Comparison of ENCODE assay signal across 1 cellular context in the genomic region with DNA sequence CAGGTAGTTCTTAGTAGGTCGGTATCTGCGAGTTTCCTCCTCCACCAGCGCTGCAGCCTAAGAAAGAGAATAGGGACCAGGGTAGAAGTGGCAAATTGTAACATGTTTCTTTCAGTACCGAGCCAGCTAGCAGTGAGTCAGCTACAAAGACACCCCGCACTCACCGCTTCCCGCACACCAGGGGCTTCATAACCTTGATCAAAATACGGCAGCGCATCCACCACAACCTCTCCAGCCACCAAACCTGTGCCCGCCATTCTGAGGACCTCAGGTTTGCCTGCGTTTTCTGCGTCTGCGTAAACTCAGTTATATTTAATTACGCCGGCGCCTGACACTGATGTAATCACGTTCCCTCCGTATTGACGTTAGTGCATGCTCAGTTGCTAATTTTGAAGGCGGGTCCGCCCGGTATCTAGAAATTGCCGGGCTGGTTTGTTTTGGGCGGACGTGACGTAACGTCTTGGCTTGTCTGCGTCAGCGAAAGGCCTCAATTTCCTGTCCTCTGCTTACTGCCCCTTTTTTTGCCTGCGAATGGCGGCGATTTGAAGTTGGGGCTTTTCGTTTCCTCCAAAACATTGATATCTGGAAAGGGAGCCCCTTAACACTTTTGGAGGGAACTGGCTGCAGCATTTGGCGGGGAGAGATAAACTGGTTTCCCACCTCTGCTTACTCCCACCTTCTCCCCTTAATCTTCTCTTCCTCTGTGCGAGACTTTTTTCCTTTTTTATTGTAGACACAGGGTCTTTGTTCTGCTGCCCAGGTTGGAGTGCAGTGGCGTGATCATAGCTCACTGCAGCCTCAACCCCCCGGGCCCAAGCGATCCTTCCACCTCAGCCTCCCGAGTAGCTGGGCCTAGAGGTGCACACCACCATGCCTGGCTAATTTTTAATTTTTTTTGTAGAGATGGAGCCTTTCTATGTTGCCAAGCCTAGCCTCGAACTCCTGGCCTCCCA.
TF ChIP-seq lines count a peak whose summit lies in the region.

A gene (minus strand): TSS at position 281 of the 953 bp plus-strand sequence. CDS start 24 bp downstream, at position 257.

TF ChIP-seq in HepG2, 621 proteins besides CTCF, POLR2A, EP300 and RAD21 (continued from another document and continues in another):
- TF ChIP-seq, protein P1, sequence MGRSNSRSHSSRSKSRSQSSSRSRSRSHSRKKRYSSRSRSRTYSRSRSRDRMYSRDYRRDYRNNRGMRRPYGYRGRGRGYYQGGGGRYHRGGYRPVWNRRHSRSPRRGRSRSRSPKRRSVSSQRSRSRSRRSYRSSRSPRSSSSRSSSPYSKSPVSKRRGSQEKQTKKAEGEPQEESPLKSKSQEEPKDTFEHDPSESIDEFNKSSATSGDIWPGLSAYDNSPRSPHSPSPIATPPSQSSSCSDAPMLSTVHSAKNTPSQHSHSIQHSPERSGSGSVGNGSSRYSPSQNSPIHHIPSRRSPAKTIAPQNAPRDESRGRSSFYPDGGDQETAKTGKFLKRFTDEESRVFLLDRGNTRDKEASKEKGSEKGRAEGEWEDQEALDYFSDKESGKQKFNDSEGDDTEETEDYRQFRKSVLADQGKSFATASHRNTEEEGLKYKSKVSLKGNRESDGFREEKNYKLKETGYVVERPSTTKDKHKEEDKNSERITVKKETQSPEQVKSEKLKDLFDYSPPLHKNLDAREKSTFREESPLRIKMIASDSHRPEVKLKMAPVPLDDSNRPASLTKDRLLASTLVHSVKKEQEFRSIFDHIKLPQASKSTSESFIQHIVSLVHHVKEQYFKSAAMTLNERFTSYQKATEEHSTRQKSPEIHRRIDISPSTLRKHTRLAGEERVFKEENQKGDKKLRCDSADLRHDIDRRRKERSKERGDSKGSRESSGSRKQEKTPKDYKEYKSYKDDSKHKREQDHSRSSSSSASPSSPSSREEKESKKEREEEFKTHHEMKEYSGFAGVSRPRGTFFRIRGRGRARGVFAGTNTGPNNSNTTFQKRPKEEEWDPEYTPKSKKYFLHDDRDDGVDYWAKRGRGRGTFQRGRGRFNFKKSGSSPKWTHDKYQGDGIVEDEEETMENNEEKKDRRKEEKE (IDR thresholded peaks at IDR 0.05), result no peak
- no peak for TF ChIP-seq SRY (CRISPR knock-in tag; IDR thresholded peaks at IDR 0.05)
- TF ChIP-seq GATAD1 (CRISPR knock-in tag; IDR thresholded peaks at IDR 0.05), result peak; percentile 92
- TF ChIP-seq MED8 (CRISPR knock-in tag; IDR thresholded peaks at IDR 0.05; ENCODE audit: insufficient replicate concordance), result no peak
- TF ChIP-seq SAP130 (CRISPR knock-in tag; IDR thresholded peaks at IDR 0.05; ENCODE audit: low read depth), result peak; percentile 84
- TF ChIP-seq, protein P2, sequence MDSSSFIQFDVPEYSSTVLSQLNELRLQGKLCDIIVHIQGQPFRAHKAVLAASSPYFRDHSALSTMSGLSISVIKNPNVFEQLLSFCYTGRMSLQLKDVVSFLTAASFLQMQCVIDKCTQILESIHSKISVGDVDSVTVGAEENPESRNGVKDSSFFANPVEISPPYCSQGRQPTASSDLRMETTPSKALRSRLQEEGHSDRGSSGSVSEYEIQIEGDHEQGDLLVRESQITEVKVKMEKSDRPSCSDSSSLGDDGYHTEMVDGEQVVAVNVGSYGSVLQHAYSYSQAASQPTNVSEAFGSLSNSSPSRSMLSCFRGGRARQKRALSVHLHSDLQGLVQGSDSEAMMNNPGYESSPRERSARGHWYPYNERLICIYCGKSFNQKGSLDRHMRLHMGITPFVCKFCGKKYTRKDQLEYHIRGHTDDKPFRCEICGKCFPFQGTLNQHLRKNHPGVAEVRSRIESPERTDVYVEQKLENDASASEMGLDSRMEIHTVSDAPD (CRISPR knock-in tag; IDR thresholded peaks at IDR 0.05), result no peak
- TF ChIP-seq, protein P3, sequence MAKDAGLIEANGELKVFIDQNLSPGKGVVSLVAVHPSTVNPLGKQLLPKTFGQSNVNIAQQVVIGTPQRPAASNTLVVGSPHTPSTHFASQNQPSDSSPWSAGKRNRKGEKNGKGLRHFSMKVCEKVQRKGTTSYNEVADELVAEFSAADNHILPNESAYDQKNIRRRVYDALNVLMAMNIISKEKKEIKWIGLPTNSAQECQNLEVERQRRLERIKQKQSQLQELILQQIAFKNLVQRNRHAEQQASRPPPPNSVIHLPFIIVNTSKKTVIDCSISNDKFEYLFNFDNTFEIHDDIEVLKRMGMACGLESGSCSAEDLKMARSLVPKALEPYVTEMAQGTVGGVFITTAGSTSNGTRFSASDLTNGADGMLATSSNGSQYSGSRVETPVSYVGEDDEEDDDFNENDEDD (CRISPR knock-in tag; IDR thresholded peaks at IDR 0.05; ENCODE audit: borderline replicate concordance), result peak; percentile 57; the same call in 1 of the 2 replicates
- TF ChIP-seq KLF11 (CRISPR knock-in tag; IDR thresholded peaks at IDR 0.05), result no peak
- no peak for TF ChIP-seq SP5 (CRISPR knock-in tag; IDR thresholded peaks at IDR 0.05; ENCODE audit: borderline replicate concordance, low read depth)
- TF ChIP-seq NFE2L2 (IDR thresholded peaks at IDR 0.05; ENCODE audit: low read length), result no peak
- TF ChIP-seq MBD4 (IDR thresholded peaks at IDR 0.05; ENCODE audit: borderline replicate concordance, low read length), result no peak
- TF ChIP-seq ZSCAN9 (CRISPR knock-in tag; IDR thresholded peaks at IDR 0.05; ENCODE audit: borderline replicate concordance), result no peak
- TF ChIP-seq NFYB (CRISPR knock-in tag; IDR thresholded peaks at IDR 0.05), result no peak; the same call in 1 of the 2 replicates
- TF ChIP-seq ZFP36L1 (CRISPR knock-in tag; IDR thresholded peaks at IDR 0.05), result peak; percentile 45; the same call in 1 of the 2 replicates
- TF ChIP-seq PHF5A (CRISPR knock-in tag; IDR thresholded peaks at IDR 0.05; ENCODE audit: low read depth, unreplicated experiment), result no peak
- TF ChIP-seq HOXA7 (CRISPR knock-in tag; IDR thresholded peaks at IDR 0.05), result no peak
- TF ChIP-seq SKI (IDR thresholded peaks at IDR 0.05; ENCODE audit: partially characterized antibody), result no peak
- no peak for TF ChIP-seq RFXAP (CRISPR knock-in tag; IDR thresholded peaks at IDR 0.05; ENCODE audit: borderline replicate concordance)
- TF ChIP-seq KLF13 (CRISPR knock-in tag; IDR thresholded peaks at IDR 0.05), result no peak
- TF ChIP-seq, protein P4, sequence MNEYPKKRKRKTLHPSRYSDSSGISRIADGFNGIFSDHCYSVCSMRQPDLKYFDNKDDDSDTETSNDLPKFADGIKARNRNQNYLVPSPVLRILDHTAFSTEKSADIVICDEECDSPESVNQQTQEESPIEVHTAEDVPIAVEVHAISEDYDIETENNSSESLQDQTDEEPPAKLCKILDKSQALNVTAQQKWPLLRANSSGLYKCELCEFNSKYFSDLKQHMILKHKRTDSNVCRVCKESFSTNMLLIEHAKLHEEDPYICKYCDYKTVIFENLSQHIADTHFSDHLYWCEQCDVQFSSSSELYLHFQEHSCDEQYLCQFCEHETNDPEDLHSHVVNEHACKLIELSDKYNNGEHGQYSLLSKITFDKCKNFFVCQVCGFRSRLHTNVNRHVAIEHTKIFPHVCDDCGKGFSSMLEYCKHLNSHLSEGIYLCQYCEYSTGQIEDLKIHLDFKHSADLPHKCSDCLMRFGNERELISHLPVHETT (CRISPR knock-in tag; conservative IDR thresholded peaks at IDR 0.05), result no peak; the same call in 1 of the 2 replicates
- TF ChIP-seq NFYC (CRISPR knock-in tag; IDR thresholded peaks at IDR 0.05), result peak; percentile 15; the same call in 1 of the 2 replicates
- no peak for TF ChIP-seq MAZ (IDR thresholded peaks at IDR 0.05; ENCODE audit: borderline replicate concordance, low read depth, low read length)
- no peak for TF ChIP-seq MAZ (CRISPR knock-in tag; IDR thresholded peaks at IDR 0.05; ENCODE audit: low read depth)
- no peak; the same call in 1 of the 2 replicates for TF ChIP-seq ZNF460 (CRISPR knock-in tag; IDR thresholded peaks at IDR 0.05; ENCODE audit: borderline replicate concordance)
- no peak for TF ChIP-seq ZNF552 (CRISPR knock-in tag; IDR thresholded peaks at IDR 0.05; ENCODE audit: borderline replicate concordance)
- TF ChIP-seq ZSCAN22 (CRISPR knock-in tag; IDR thresholded peaks at IDR 0.05), result no peak
- TF ChIP-seq HDAC2 (CRISPR knock-in tag; IDR thresholded peaks at IDR 0.05), result peak; percentile 36; the same call in 1 of the 2 replicates
- TF ChIP-seq NFRKB (IDR thresholded peaks at IDR 0.05), result no peak
- TF ChIP-seq, protein P5, sequence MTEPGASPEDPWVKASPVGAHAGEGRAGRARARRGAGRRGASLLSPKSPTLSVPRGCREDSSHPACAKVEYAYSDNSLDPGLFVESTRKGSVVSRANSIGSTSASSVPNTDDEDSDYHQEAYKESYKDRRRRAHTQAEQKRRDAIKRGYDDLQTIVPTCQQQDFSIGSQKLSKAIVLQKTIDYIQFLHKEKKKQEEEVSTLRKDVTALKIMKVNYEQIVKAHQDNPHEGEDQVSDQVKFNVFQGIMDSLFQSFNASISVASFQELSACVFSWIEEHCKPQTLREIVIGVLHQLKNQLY (CRISPR knock-in tag; IDR thresholded peaks at IDR 0.05), result no peak
- no peak for TF ChIP-seq SIX4 (CRISPR knock-in tag; IDR thresholded peaks at IDR 0.05)
- TF ChIP-seq ZNF24 (IDR thresholded peaks at IDR 0.05), result no peak
- TF ChIP-seq ZNF713 (CRISPR knock-in tag; IDR thresholded peaks at IDR 0.05), result no peak
- peak; percentile 41 for TF ChIP-seq FOSL2 (CRISPR knock-in tag; IDR thresholded peaks at IDR 0.05)
- no peak for TF ChIP-seq ZMYM3 (CRISPR knock-in tag; IDR thresholded peaks at IDR 0.05)
- no peak for TF ChIP-seq ZNF615 (CRISPR knock-in tag; IDR thresholded peaks at IDR 0.05; ENCODE audit: borderline replicate concordance)
- peak; percentile 41; the same call in 1 of the 2 replicates for TF ChIP-seq RXRB (CRISPR knock-in tag; IDR thresholded peaks at IDR 0.05; ENCODE audit: borderline replicate concordance)
- TF ChIP-seq LCORL (IDR thresholded peaks at IDR 0.05), result peak; percentile 31; the same call in 1 of the 2 replicates
- TF ChIP-seq LCORL (CRISPR knock-in tag; IDR thresholded peaks at IDR 0.05), result no peak
- TF ChIP-seq GTF2F1 (IDR thresholded peaks at IDR 0.05; ENCODE audit: low read length), result no peak
- TF ChIP-seq BCL6 (CRISPR knock-in tag; IDR thresholded peaks at IDR 0.05), result no peak
- no peak for TF ChIP-seq SNRNP70 (IDR thresholded peaks at IDR 0.05; ENCODE audit: low read depth, low read length)
- TF ChIP-seq, protein P6, sequence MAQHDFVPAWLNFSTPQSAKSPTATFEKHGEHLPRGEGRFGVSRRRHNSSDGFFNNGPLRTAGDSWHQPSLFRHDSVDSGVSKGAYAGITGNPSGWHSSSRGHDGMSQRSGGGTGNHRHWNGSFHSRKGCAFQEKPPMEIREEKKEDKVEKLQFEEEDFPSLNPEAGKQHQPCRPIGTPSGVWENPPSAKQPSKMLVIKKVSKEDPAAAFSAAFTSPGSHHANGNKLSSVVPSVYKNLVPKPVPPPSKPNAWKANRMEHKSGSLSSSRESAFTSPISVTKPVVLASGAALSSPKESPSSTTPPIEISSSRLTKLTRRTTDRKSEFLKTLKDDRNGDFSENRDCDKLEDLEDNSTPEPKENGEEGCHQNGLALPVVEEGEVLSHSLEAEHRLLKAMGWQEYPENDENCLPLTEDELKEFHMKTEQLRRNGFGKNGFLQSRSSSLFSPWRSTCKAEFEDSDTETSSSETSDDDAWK (CRISPR knock-in tag; IDR thresholded peaks at IDR 0.05), result no peak
- no peak for TF ChIP-seq KDM6A (CRISPR knock-in tag; IDR thresholded peaks at IDR 0.05; ENCODE audit: low read depth)
- TF ChIP-seq, protein P7, sequence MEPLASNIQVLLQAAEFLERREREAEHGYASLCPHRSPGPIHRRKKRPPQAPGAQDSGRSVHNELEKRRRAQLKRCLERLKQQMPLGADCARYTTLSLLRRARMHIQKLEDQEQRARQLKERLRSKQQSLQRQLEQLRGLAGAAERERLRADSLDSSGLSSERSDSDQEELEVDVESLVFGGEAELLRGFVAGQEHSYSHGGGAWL (CRISPR knock-in tag; IDR thresholded peaks at IDR 0.05), result no peak
- no peak for TF ChIP-seq BRCA1 (CRISPR knock-in tag; IDR thresholded peaks at IDR 0.05)
- TF ChIP-seq ZC3H4 (CRISPR knock-in tag; IDR thresholded peaks at IDR 0.05; ENCODE audit: borderline replicate concordance), result no peak
- TF ChIP-seq, protein P8, sequence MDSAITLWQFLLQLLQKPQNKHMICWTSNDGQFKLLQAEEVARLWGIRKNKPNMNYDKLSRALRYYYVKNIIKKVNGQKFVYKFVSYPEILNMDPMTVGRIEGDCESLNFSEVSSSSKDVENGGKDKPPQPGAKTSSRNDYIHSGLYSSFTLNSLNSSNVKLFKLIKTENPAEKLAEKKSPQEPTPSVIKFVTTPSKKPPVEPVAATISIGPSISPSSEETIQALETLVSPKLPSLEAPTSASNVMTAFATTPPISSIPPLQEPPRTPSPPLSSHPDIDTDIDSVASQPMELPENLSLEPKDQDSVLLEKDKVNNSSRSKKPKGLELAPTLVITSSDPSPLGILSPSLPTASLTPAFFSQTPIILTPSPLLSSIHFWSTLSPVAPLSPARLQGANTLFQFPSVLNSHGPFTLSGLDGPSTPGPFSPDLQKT (CRISPR knock-in tag; IDR thresholded peaks at IDR 0.05; ENCODE audit: borderline replicate concordance), result no peak
- no peak for TF ChIP-seq ZBTB38 (CRISPR knock-in tag; IDR thresholded peaks at IDR 0.05)
- TF ChIP-seq, protein P9, sequence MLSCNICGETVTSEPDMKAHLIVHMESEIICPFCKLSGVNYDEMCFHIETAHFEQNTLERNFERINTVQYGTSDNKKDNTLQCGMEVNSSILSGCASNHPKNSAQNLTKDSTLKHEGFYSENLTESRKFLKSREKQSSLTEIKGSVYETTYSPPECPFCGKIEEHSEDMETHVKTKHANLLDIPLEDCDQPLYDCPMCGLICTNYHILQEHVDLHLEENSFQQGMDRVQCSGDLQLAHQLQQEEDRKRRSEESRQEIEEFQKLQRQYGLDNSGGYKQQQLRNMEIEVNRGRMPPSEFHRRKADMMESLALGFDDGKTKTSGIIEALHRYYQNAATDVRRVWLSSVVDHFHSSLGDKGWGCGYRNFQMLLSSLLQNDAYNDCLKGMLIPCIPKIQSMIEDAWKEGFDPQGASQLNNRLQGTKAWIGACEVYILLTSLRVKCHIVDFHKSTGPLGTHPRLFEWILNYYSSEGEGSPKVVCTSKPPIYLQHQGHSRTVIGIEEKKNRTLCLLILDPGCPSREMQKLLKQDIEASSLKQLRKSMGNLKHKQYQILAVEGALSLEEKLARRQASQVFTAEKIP (CRISPR knock-in tag; IDR thresholded peaks at IDR 0.05; ENCODE audit: borderline replicate concordance), result no peak
- TF ChIP-seq KDM5B (CRISPR knock-in tag; IDR thresholded peaks at IDR 0.05; ENCODE audit: borderline replicate concordance), result no peak; the same call in 1 of the 2 replicates
- TF ChIP-seq ZNF674 (CRISPR knock-in tag; IDR thresholded peaks at IDR 0.05; ENCODE audit: low read depth), result no peak
- no peak for TF ChIP-seq NFATC3 (CRISPR knock-in tag; IDR thresholded peaks at IDR 0.05)
- peak; percentile 99 for TF ChIP-seq ZBTB21 (CRISPR knock-in tag; IDR thresholded peaks at IDR 0.05)
- no peak for TF ChIP-seq ZNF672 (CRISPR knock-in tag; IDR thresholded peaks at IDR 0.05)
- TF ChIP-seq RARG (CRISPR knock-in tag; IDR thresholded peaks at IDR 0.05; ENCODE audit: low read depth), result no peak
- peak; percentile 75; the same call in 1 of the 2 replicates for TF ChIP-seq KDM2A (CRISPR knock-in tag; IDR thresholded peaks at IDR 0.05; ENCODE audit: borderline replicate concordance, low read depth)
- 0 out of 2 replicates have a peak, but pooled peaks have one; percentile 26 for TF ChIP-seq SAFB2 (CRISPR knock-in tag; IDR thresholded peaks at IDR 0.05; ENCODE audit: borderline replicate concordance, low read depth)
- TF ChIP-seq SNAPC2 (CRISPR knock-in tag; IDR thresholded peaks at IDR 0.05), result no peak
- TF ChIP-seq FLYWCH1 (CRISPR knock-in tag; IDR thresholded peaks at IDR 0.05), result no peak
- no peak for TF ChIP-seq ZNF557 (CRISPR knock-in tag; IDR thresholded peaks at IDR 0.05)
- TF ChIP-seq ZNF703 (CRISPR knock-in tag; IDR thresholded peaks at IDR 0.05; ENCODE audit: borderline replicate concordance), result no peak
- no peak for TF ChIP-seq ZNF484 (CRISPR knock-in tag; IDR thresholded peaks at IDR 0.05; ENCODE audit: borderline replicate concordance, low read depth)
- TF ChIP-seq ZNF841 (CRISPR knock-in tag; IDR thresholded peaks at IDR 0.05; ENCODE audit: borderline replicate concordance), result no peak
